1 cellular context compared by ENCODE assay signal in genomic region chr9:93041108-93041802, GRCh38.
TF ChIP-seq lines count a peak whose summit lies in the region.

No MANE protein-coding gene starts in this region.

TF ChIP-seq in IMR-90, 13 proteins besides CTCF, POLR2A, EP300 and RAD21 (continued from another document):
- no peak for TF ChIP-seq CHD1 (IDR thresholded peaks at IDR 0.05; ENCODE audit: low read depth, low read length)
- no peak for TF ChIP-seq MXI1 (IDR thresholded peaks at IDR 0.05; ENCODE audit: borderline replicate concordance, low read depth, low read length)
